Comparison of ENCODE assay signal across 4 cellular contexts in genomic region chr9:92001948-92002347, GRCh38. TPM values are rescaled to one million over a fixed set of nuclear protein-coding genes. Genes with fewer than 3 reads are reported as not detected.
"Had no signal": no experiment of that assay in that cellular context is flagged by ENCODE, and none has a peak within 500 bp of the region (broad histone marks: within the 10 kb centered on the region; RNA-seq: fewer than 3 reads in every experiment).

No MANE protein-coding gene starts in this region.

RNA-seq across cellular contexts. Expression of gene ROR2, which starts 51.9 kb away (rescaled TPM):
- total RNA-seq: activated B cell treated with CpG ODN at 0.5 μM for 24 hours; activated CD8-positive, alpha-beta memory T cell treated with anti-CD3 and anti-CD28 coated beads for 36 hours; activated CD8-positive, alpha-beta T cell treated with anti-CD3 and anti-CD28 coated beads for 36 hours; activated T-helper 2 cell treated with anti-CD3 and anti-CD28 coated beads, Interferon-gamma antibody, Interleukin-2, Interleukin-4, amounts not matched to agents 10 μg/mL and 5 μg/mL and 100 μg/mL, durations not matched to agents 14 hours and 24 hours and 36 hours had no signal
